ENCODE assay signal across 21 cellular contexts in genomic region chr1:27638805-27639204, GRCh38. TPM values are rescaled to one million over a fixed set of nuclear protein-coding genes. Genes with fewer than 3 reads are reported as not detected.
"Had no signal": no experiment of that assay in that cellular context is flagged by ENCODE, and none has a peak within 500 bp of the region (broad histone marks: within the 10 kb centered on the region; RNA-seq: fewer than 3 reads in every experiment).

No MANE protein-coding gene starts in this region.

- H3K27me3 ChIP-seq: pancreas, upper lobe of right lung had no signal

- H3K9me3 ChIP-seq: colonic mucosa, pancreas, tibial nerve, upper lobe of right lung had no signal

- FAIRE-seq: endothelial cell of umbilical vein, kidney, pancreas, small intestine had no signal

- ATAC-seq: left colon, natural killer cell, pancreas, right cardiac atrium, upper lobe of right lung had no signal

- H2AFZ ChIP-seq: hepatocyte had no signal

- DNase-seq: colonic mucosa; effector CD4-positive, alpha-beta T cell; endodermal cell; erythroblast; foreskin melanocyte; head of caudate nucleus; kidney; left colon; mammary epithelial cell; natural killer cell; nucleus accumbens; pancreas; right cardiac atrium; small intestine; stimulated activated CD4-positive, alpha-beta T cell treated with anti-CD3 and anti-CD28 coated beads, Interleukin-2, amount 100 ng/mL, for 48 hours; upper lobe of right lung had no signal

- H3K4me3 ChIP-seq: colonic mucosa, hepatocyte, pancreas, tibial nerve, upper lobe of right lung had no signal

- H3K36me3 ChIP-seq: colonic mucosa, pancreas, tibial nerve, upper lobe of right lung had no signal

- H3K4me1 ChIP-seq: colonic mucosa, pancreas had no signal

- H3K79me2 ChIP-seq: hepatocyte had no signal

- H3K4me2 ChIP-seq: hepatocyte had no signal

- H3K27ac ChIP-seq: colonic mucosa, hepatocyte, pancreas, tibial nerve, upper lobe of right lung had no signal

RNA-seq across cellular contexts. Expression of gene FGR, which starts 3.8 kb away (rescaled TPM):
- total RNA-seq: endodermal cell, endothelial cell of umbilical vein, neural crest cell, progenitor cell of endocrine pancreas had no signal
